ENCODE assay signal across 28 cellular contexts in the genomic region with DNA sequence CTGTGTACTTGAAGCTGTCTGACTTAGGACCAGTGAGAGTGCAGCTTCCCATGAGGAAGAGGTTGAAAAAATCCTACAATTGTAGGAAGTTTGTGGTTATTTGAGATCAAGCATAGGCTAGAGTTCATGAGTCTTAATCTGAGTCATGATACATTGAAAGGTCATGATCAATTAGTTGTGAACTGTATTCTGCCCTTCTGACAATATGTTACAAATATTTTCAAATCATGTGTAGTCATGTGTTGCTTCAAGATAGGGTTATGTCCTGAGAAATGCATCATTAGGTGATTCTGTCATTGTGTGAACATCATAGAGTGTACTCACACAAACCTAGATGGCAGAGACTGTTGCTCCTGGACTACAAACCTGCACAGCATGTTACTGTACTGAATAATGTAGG.
"Had no signal": no experiment of that assay in that cellular context is flagged by ENCODE, and none has a peak within 500 bp of the region (broad histone marks: within the 10 kb centered on the region; RNA-seq: fewer than 3 reads in every experiment).

No MANE protein-coding gene starts in this region.

- H3K4me1 ChIP-seq: body of pancreas, Peyer's patch, SJCRH30 had no signal

- DNase-seq: activated CD4-positive, alpha-beta memory T cell treated with anti-CD3 and anti-CD28 coated beads for 36 hours; activated CD4-positive, alpha-beta T cell treated with anti-CD3 and anti-CD28 coated beads for 4 hours; activated CD4-positive, alpha-beta T cell treated with anti-CD3 and anti-CD28 coated beads, Interleukin-2, amount 50 U/mL, for 1 hour; activated CD4-positive, CD25-positive, alpha-beta regulatory T cell treated with anti-CD3 and anti-CD28 coated beads, Interleukin-2, amount 50 U/mL, for 72 hours; activated CD8-positive, alpha-beta memory T cell treated with anti-CD3 and anti-CD28 coated beads, Interleukin-2, amount 50 U/mL, for 4 hours; activated gamma-delta T cell treated with Interleukin-2 at 50 U/mL for 16 hours; activated naive CD4-positive, alpha-beta T cell treated with anti-CD3 and anti-CD28 coated beads for 36 hours; activated T-cell treated with anti-CD3 and anti-CD28 coated beads for 4 hours; activated T-cell treated with anti-CD3 and anti-CD28 coated beads, Interleukin-2, amount 50 U/mL, for 4 hours; adrenal gland; body of pancreas; NCI-H1105; NCI-H1417 treated with DMSO at 0.1 percent for 48 hours; NCI-H187 treated with DMSO at 0.1 percent for 48 hours; NCI-H510A; NCI-H526; NCI-H748 treated with DMSO at 0.1 percent for 48 hours; NK-92 treated with Interleukin-12 subunit alpha and Interleukin-12 subunit beta, amount 100 ng/mL, for 24 hours; PC-3; Peyer's patch; SHP77; SJCRH30 had no signal

- H3K36me3 ChIP-seq: adrenal gland, Peyer's patch, SJCRH30 had no signal

- H3K9me3 ChIP-seq: adrenal gland, body of pancreas, Peyer's patch had no signal

- H3K4me3 ChIP-seq: adrenal gland, body of pancreas, K562, Peyer's patch, SJCRH30, SK-N-MC had no signal

- H3K27ac ChIP-seq: adrenal gland, body of pancreas, Peyer's patch, SJCRH30, SK-N-MC had no signal

- FAIRE-seq: astrocyte, K562, TTC549 had no signal

- H3K27me3 ChIP-seq: adrenal gland, body of pancreas, Peyer's patch, SJCRH30 had no signal

- ATAC-seq: activated naive CD4-positive, alpha-beta T cell treated with anti-CD3 and anti-CD28 coated beads, Interleukin-2, amount 50 U/mL, for 72 hours; activated T-cell treated with anti-CD3 and anti-CD28 coated beads, Interleukin-2, amount 50 U/mL, for 4 hours; body of pancreas; K562; PC-3; WTC11 had no signal
